ENCODE assay signal across 1 cellular context in genomic region chr17:62703776-62704380, GRCh38.
A peak's percentile ranks its signal among the peaks of the same experiment; 100 is the strongest.
TF ChIP-seq lines count a peak whose summit lies in the region.

No MANE protein-coding gene starts in this region.

TF ChIP-seq in HepG2, 621 proteins besides CTCF, POLR2A, EP300 and RAD21 (continued from another document and continues in another):
- TF ChIP-seq DBP (CRISPR knock-in tag; IDR thresholded peaks at IDR 0.05; ENCODE audit: not compliant biosample characterization) (no peak), MXD3 (CRISPR knock-in tag; IDR thresholded peaks at IDR 0.05) (no peak), ZKSCAN8 (CRISPR knock-in tag; IDR thresholded peaks at IDR 0.05; ENCODE audit: borderline replicate concordance) (no peak), ZNF556 (CRISPR knock-in tag; IDR thresholded peaks at IDR 0.05; ENCODE audit: borderline replicate concordance) (0 out of 2 replicates have a peak, but pooled peaks have one; percentile 45), IRF1 (CRISPR knock-in tag; IDR thresholded peaks at IDR 0.05; ENCODE audit: low read depth) (no peak), BRF2 (CRISPR knock-in tag; IDR thresholded peaks at IDR 0.05) (no peak), ZNF629 (CRISPR knock-in tag; conservative IDR thresholded peaks at IDR 0.05) (no peak), ZNF343 (CRISPR knock-in tag; IDR thresholded peaks at IDR 0.05) (0 out of 2 replicates have a peak, but pooled peaks have one; percentile 21), BCLAF1 (IDR thresholded peaks at IDR 0.05) (no peak), ZEB1 (IDR thresholded peaks at IDR 0.05; ENCODE audit: insufficient replicate concordance, low read depth) (no peak), TFE3 (CRISPR knock-in tag; IDR thresholded peaks at IDR 0.05) (0 out of 2 replicates have a peak, but pooled peaks have one; percentile 18), ZNF225 (CRISPR knock-in tag; IDR thresholded peaks at IDR 0.05) (0 out of 2 replicates have a peak, but pooled peaks have one; percentile 45), FOXK1 (CRISPR knock-in tag; IDR thresholded peaks at IDR 0.05; ENCODE audit: borderline replicate concordance, low read depth) (no peak), SIX1 (CRISPR knock-in tag; IDR thresholded peaks at IDR 0.05; ENCODE audit: borderline replicate concordance) (no peak), ISL2 (CRISPR knock-in tag; IDR thresholded peaks at IDR 0.05) (no peak), RBM39 (IDR thresholded peaks at IDR 0.05; ENCODE audit: low read depth, low read length, poor library complexity, severe bottlenecking) (no peak), MYC (CRISPR knock-in tag; IDR thresholded peaks at IDR 0.05; ENCODE audit: borderline replicate concordance) (peak; percentile 49; the same call in 1 of the 2 replicates), ZNF713 (CRISPR knock-in tag; IDR thresholded peaks at IDR 0.05) (no peak), JUND (CRISPR knock-in tag; IDR thresholded peaks at IDR 0.05) (no peak), POGK (CRISPR knock-in tag; conservative IDR thresholded peaks at IDR 0.05) (no peak), NCOA1 (CRISPR knock-in tag; IDR thresholded peaks at IDR 0.05) (no peak), TCF7 (IDR thresholded peaks at IDR 0.05; ENCODE audit: low read depth) (no peak), SUZ12 (IDR thresholded peaks at IDR 0.05; ENCODE audit: low read depth, low read length) (no peak), BORCS8-MEF2B (CRISPR knock-in tag; IDR thresholded peaks at IDR 0.05) (no peak; the same call in 1 of the 2 replicates), SMYD3 (CRISPR knock-in tag; IDR thresholded peaks at IDR 0.05) (no peak), REL (CRISPR knock-in tag; conservative IDR thresholded peaks at IDR 0.05) (no peak), ZNF263 (CRISPR knock-in tag; IDR thresholded peaks at IDR 0.05) (peak; percentile 40; the same call in 1 of the 2 replicates), TCF7L2 (IDR thresholded peaks at IDR 0.05; ENCODE audit: low read depth, low read length) (no peak), ZNF543 (CRISPR knock-in tag; IDR thresholded peaks at IDR 0.05) (no peak), ZNF354B (CRISPR knock-in tag; IDR thresholded peaks at IDR 0.05) (no peak), ZNF597 (CRISPR knock-in tag; IDR thresholded peaks at IDR 0.05) (no peak), ZNF83 (CRISPR knock-in tag; IDR thresholded peaks at IDR 0.05; ENCODE audit: borderline replicate concordance) (no peak), SCMH1 (CRISPR knock-in tag; IDR thresholded peaks at IDR 0.05; ENCODE audit: borderline replicate concordance) (no peak), ZNF75D (CRISPR knock-in tag; IDR thresholded peaks at IDR 0.05; ENCODE audit: borderline replicate concordance) (no peak), YEATS4 (CRISPR knock-in tag; IDR thresholded peaks at IDR 0.05; ENCODE audit: borderline replicate concordance) (no peak), PAWR (CRISPR knock-in tag; IDR thresholded peaks at IDR 0.05; ENCODE audit: borderline replicate concordance) (no peak), ZNF331 (CRISPR knock-in tag; IDR thresholded peaks at IDR 0.05) (0 out of 2 replicates have a peak, but pooled peaks have one; percentile 57), ZBTB38 (CRISPR knock-in tag; IDR thresholded peaks at IDR 0.05) (peak; percentile 22; the same call in 1 of the 2 replicates), KLF15 (CRISPR knock-in tag; IDR thresholded peaks at IDR 0.05; ENCODE audit: borderline replicate concordance) (no peak), BRD4 (CRISPR knock-in tag; IDR thresholded peaks at IDR 0.05) (no peak), KAT7 (CRISPR knock-in tag; IDR thresholded peaks at IDR 0.05; ENCODE audit: borderline replicate concordance) (no peak), SETDB1 (CRISPR knock-in tag; IDR thresholded peaks at IDR 0.05; ENCODE audit: borderline replicate concordance) (no peak), HMGXB4 (CRISPR knock-in tag; IDR thresholded peaks at IDR 0.05; ENCODE audit: borderline replicate concordance in 1 of 2, low read depth in 1 of 2) (peak; percentile 57 to 86)
- TF ChIP-seq, protein P1, sequence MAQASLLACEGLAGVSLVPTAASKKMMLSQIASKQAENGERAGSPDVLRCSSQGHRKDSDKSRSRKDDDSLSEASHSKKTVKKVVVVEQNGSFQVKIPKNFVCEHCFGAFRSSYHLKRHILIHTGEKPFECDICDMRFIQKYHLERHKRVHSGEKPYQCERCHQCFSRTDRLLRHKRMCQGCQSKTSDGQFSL (CRISPR knock-in tag; IDR thresholded peaks at IDR 0.05) = no peak
- TF ChIP-seq, protein P2, sequence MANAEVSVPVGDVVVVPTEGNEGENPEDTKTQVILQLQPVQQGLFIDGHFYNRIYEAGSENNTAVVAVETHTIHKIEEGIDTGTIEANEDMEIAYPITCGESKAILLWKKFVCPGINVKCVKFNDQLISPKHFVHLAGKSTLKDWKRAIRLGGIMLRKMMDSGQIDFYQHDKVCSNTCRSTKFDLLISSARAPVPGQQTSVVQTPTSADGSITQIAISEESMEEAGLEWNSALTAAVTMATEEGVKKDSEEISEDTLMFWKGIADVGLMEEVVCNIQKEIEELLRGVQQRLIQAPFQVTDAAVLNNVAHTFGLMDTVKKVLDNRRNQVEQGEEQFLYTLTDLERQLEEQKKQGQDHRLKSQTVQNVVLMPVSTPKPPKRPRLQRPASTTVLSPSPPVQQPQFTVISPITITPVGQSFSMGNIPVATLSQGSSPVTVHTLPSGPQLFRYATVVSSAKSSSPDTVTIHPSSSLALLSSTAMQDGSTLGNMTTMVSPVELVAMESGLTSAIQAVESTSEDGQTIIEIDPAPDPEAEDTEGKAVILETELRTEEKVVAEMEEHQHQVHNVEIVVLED (CRISPR knock-in tag; IDR thresholded peaks at IDR 0.05; ENCODE audit: borderline replicate concordance) = no peak
- TF ChIP-seq, protein P3, sequence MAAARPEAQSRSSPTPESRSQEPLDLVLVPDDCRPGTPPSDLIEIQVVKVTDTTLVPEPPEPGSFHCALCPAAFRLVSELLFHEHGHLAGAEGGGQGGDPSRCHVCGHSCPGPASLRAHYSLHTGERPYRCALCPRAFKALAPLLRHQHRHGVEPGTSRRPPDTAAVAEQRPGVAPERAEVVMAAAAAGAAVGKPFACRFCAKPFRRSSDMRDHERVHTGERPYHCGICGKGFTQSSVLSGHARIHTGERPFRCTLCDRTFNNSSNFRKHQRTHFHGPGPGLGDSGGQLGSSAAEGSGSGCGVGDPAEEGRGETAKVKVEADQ (CRISPR knock-in tag; IDR thresholded peaks at IDR 0.05; ENCODE audit: borderline replicate concordance) = no peak
- TF ChIP-seq, protein P4, sequence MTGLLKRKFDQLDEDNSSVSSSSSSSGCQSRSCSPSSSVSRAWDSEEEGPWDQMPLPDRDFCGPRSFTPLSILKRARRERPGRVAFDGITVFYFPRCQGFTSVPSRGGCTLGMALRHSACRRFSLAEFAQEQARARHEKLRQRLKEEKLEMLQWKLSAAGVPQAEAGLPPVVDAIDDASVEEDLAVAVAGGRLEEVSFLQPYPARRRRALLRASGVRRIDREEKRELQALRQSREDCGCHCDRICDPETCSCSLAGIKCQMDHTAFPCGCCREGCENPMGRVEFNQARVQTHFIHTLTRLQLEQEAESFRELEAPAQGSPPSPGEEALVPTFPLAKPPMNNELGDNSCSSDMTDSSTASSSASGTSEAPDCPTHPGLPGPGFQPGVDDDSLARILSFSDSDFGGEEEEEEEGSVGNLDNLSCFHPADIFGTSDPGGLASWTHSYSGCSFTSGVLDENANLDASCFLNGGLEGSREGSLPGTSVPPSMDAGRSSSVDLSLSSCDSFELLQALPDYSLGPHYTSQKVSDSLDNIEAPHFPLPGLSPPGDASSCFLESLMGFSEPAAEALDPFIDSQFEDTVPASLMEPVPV (CRISPR knock-in tag; IDR thresholded peaks at IDR 0.05) = peak; percentile 44; the same call in 1 of the 2 replicates
